9 cellular contexts compared by ENCODE assay signal in genomic region chr11:66388746-66389386, GRCh38. TPM values are rescaled to one million over a fixed set of nuclear protein-coding genes. Genes with fewer than 3 reads are reported as not detected.
A peak's percentile ranks its signal among the peaks of the same experiment; 100 is the strongest.
DNase-seq lines count a peak whose midpoint lies in the region; ATAC-seq and TF ChIP-seq lines count a peak whose summit lies in the region.
"Had no signal": no experiment of that assay in that cellular context is flagged by ENCODE, and none has a peak within 500 bp of the region (broad histone marks: within the 10 kb centered on the region; RNA-seq: fewer than 3 reads in every experiment).

No MANE protein-coding gene starts in this region.

- H3K4me1 Mint-ChIP-seq in activated T-helper 2 cell treated with anti-CD3 and anti-CD28 coated beads, Interferon-gamma antibody, Interleukin-2, Interleukin-4, amounts not matched to agents 10 μg/mL and 5 μg/mL and 100 μg/mL, durations not matched to agents 14 hours and 24 hours and 36 hours (ENCODE audit: low read depth), result peaks cover 8% of the 10 kb centered on the region

- H3K9me3 ChIP-seq in Loucy (ENCODE audit: insufficient read depth, low read depth, low read length), result no peaks in the 10 kb centered on the region

- H3K27ac Mint-ChIP-seq in activated T-helper 2 cell treated with anti-CD3 and anti-CD28 coated beads, Interferon-gamma antibody, Interleukin-2, Interleukin-4, amounts not matched to agents 10 μg/mL and 5 μg/mL and 100 μg/mL, durations not matched to agents 14 hours and 24 hours and 36 hours, result no peak overlapping the region

- peak; percentile 89 for TF ChIP-seq CTCF in Loucy (conservative IDR thresholded peaks at IDR 0.05; ENCODE audit: low read length)

- H3K4me2 ChIP-seq in Loucy (ENCODE audit: low read depth, low read length, poor library complexity, severe bottlenecking), result no peak overlapping the region

- H3K9me2 ChIP-seq in Loucy (replicated peaks; ENCODE audit: low read depth, low read length), result no peaks in the 10 kb centered on the region

- H3K4me1 ChIP-seq in Loucy (ENCODE audit: insufficient read depth, low read length, poor library complexity, severe bottlenecking), result peaks cover 5% of the 10 kb centered on the region

- H3K36me3 Mint-ChIP-seq in activated T-helper 2 cell treated with anti-CD3 and anti-CD28 coated beads, Interferon-gamma antibody, Interleukin-2, Interleukin-4, amounts not matched to agents 10 μg/mL and 5 μg/mL and 100 μg/mL, durations not matched to agents 14 hours and 24 hours and 36 hours (ENCODE audit: low read depth), result no peaks in the 10 kb centered on the region

- peak; percentile 49 for DNase-seq in DMS79 treated with DMSO at 0.1 percent for 48 hours (lab: John Stamatoyannopoulos, UW)
- peak; percentile 86 to 88 for DNase-seq in SHP77 (lab: John Stamatoyannopoulos, UW)
- DNase-seq in activated T-helper 2 cell treated with anti-CD3 and anti-CD28 coated beads, Interferon-gamma antibody, Interleukin-2, Interleukin-4, amounts not matched to agents 10 μg/mL and 5 μg/mL and 100 μg/mL, durations not matched to agents 14 hours and 24 hours and 36 hours (ENCODE audit: low spot score), result peak; percentile 66
- DNase-seq in germinal center (ENCODE audit: low spot score), result peak; percentile 64
- peak; percentile 61 for DNase-seq in retina

- 0 out of 2 replicates have a peak overlapping the region, but pooled peaks have one; percentile 58 for H2AFZ ChIP-seq in Loucy (ENCODE audit: low read length)

- no peak overlapping the region for H3K4me3 ChIP-seq in Loucy (ENCODE audit: low read length, poor library complexity, severe bottlenecking)

- intact Hi-C loops in activated T-helper 2 cell treated with anti-CD3 and anti-CD28 coated beads, Interferon-gamma antibody, Interleukin-2, Interleukin-4, amounts not matched to agents 10 μg/mL and 5 μg/mL and 100 μg/mL, durations not matched to agents 14 hours and 24 hours and 36 hours (cut with micrococcal nuclease), result no loop called here

- H3K4me3 Mint-ChIP-seq in activated T-helper 2 cell treated with anti-CD3 and anti-CD28 coated beads, Interferon-gamma antibody, Interleukin-2, Interleukin-4, amounts not matched to agents 10 μg/mL and 5 μg/mL and 100 μg/mL, durations not matched to agents 14 hours and 24 hours and 36 hours (ENCODE audit: low read depth), result no peak overlapping the region

- no peaks in the 10 kb centered on the region for H3F3A ChIP-seq in Loucy (ENCODE audit: low read depth)

- peaks cover 6% of the 10 kb centered on the region for H3K27me3 Mint-ChIP-seq in activated T-helper 2 cell treated with anti-CD3 and anti-CD28 coated beads, Interferon-gamma antibody, Interleukin-2, Interleukin-4, amounts not matched to agents 10 μg/mL and 5 μg/mL and 100 μg/mL, durations not matched to agents 14 hours and 24 hours and 36 hours (ENCODE audit: low read depth)

- no peaks in the 10 kb centered on the region for H3K27me3 ChIP-seq in Loucy (ENCODE audit: insufficient read depth, low read length, poor library complexity, severe bottlenecking)

- no peaks in the 10 kb centered on the region for H4K20me1 ChIP-seq in Loucy (ENCODE audit: insufficient read depth, low read length, poor library complexity, severe bottlenecking)

- H3K79me2 ChIP-seq in Loucy (ENCODE audit: insufficient read depth, low read length), result no peaks in the 10 kb centered on the region

- no peaks in the 10 kb centered on the region for H3K9me3 Mint-ChIP-seq in activated T-helper 2 cell treated with anti-CD3 and anti-CD28 coated beads, Interferon-gamma antibody, Interleukin-2, Interleukin-4, amounts not matched to agents 10 μg/mL and 5 μg/mL and 100 μg/mL, durations not matched to agents 14 hours and 24 hours and 36 hours

- H3K36me3 ChIP-seq in Loucy (ENCODE audit: insufficient read depth, low read length), result no peaks in the 10 kb centered on the region

- ATAC-seq in HG02852 (IDR thresholded peaks at IDR 0.05; ENCODE audit: unreplicated experiment), result no peak
- no peak for ATAC-seq in HG02610 (IDR thresholded peaks at IDR 0.05; ENCODE audit: unreplicated experiment)

- H3K9ac ChIP-seq in Loucy (ENCODE audit: low read depth, low read length, poor library complexity, severe bottlenecking), result no peak overlapping the region

RNA-seq across cellular contexts. Expression of gene SLC29A2, which starts 17.3 kb away (rescaled TPM):
- total RNA-seq in activated T-helper 2 cell treated with anti-CD3 and anti-CD28 coated beads, Interferon-gamma antibody, Interleukin-2, Interleukin-4, amounts not matched to agents 10 μg/mL and 5 μg/mL and 100 μg/mL, durations not matched to agents 14 hours and 24 hours and 36 hours, result 18.7 and 19.1 TPM in 2 replicates

RNA-seq across cellular contexts. Expression of gene NPAS4, which starts 32.0 kb away (rescaled TPM):
- 0.09 and 0.16 TPM in 2 replicates for total RNA-seq in activated T-helper 2 cell treated with anti-CD3 and anti-CD28 coated beads, Interferon-gamma antibody, Interleukin-2, Interleukin-4, amounts not matched to agents 10 μg/mL and 5 μg/mL and 100 μg/mL, durations not matched to agents 14 hours and 24 hours and 36 hours
- total RNA-seq: activated CD8-positive, alpha-beta memory T cell treated with anti-CD3 and anti-CD28 coated beads for 36 hours had no signal

RNA-seq across cellular contexts. Expression of gene B4GAT1, which starts 41.4 kb away (rescaled TPM):
- 10.5 and 11.0 TPM in 2 replicates for total RNA-seq in activated T-helper 2 cell treated with anti-CD3 and anti-CD28 coated beads, Interferon-gamma antibody, Interleukin-2, Interleukin-4, amounts not matched to agents 10 μg/mL and 5 μg/mL and 100 μg/mL, durations not matched to agents 14 hours and 24 hours and 36 hours

RNA-seq across cellular contexts. Expression of gene BRMS1, which starts 44.0 kb away (rescaled TPM):
- total RNA-seq in activated T-helper 2 cell treated with anti-CD3 and anti-CD28 coated beads, Interferon-gamma antibody, Interleukin-2, Interleukin-4, amounts not matched to agents 10 μg/mL and 5 μg/mL and 100 μg/mL, durations not matched to agents 14 hours and 24 hours and 36 hours, result 45.1 and 46.0 TPM in 2 replicates

RNA-seq across cellular contexts. Expression of gene MRPL11, which starts 49.8 kb away (rescaled TPM):
- 92.9 and 96.1 TPM in 2 replicates for total RNA-seq in activated T-helper 2 cell treated with anti-CD3 and anti-CD28 coated beads, Interferon-gamma antibody, Interleukin-2, Interleukin-4, amounts not matched to agents 10 μg/mL and 5 μg/mL and 100 μg/mL, durations not matched to agents 14 hours and 24 hours and 36 hours
